In the genomic region with DNA sequence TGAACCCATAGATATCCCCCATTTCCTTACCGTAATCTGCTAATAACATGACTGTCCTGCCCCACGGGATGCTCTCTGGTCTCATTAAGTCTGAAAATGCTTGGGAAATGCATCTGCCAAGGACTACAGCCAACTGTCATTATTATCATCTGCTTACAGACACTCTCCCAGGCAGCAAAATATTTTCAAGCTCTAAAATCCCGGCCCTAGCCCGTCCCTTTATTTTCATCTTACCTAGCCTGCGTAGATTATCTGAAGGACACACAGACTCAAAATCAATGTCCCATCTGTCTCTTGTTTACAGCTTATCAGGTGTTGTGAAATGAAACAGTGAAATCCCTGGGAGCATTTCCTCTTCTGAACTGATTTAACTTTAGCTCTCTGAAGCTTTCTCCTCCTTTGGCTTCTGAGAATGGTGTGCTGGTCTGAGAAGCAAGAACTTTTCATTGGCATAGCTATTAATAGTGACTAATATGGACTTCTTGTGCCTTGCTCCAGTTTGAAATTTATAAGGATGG, we compare ENCODE assay signal across 14 cellular contexts.
A peak's percentile ranks its signal among the peaks of the same experiment; 100 is the strongest.
DNase-seq lines count a peak whose midpoint lies in the region; ATAC-seq and TF ChIP-seq lines count a peak whose summit lies in the region.
"Had no signal": no experiment of that assay in that cellular context is flagged by ENCODE, and none has a peak within 500 bp of the region (broad histone marks: within the 10 kb centered on the region; RNA-seq: fewer than 3 reads in every experiment).

No MANE protein-coding gene starts in this region.

- WGBS in SK-N-SH (ENCODE audit: low lambda C conversion rate): 46% methylated on average over 5 of the region's 5 CpGs
- WGBS in neuronal stem cell (ENCODE audit: extremely low coverage in 2 of 2, insufficient read length in 2 of 2, insufficient replicate concordance in 1 of 2), 2 donors: no CpG with 5 or more reads among the region's 5 CpGs

- no peaks in the 10 kb centered on the region for H3K79me1 ChIP-seq in neuronal stem cell (ENCODE audit: low read depth, low read length)

- H3K4me1 ChIP-seq in SK-N-SH (ENCODE audit: control insufficient read depth in 1 of 2, insufficient read depth in 2 of 2, low read depth in 1 of 2, low read length in 1 of 2): peaks cover 5 to 19% of the 10 kb centered on the region in 2 experiments; a peak in 3 of 4 replicates
- peaks cover 15 to 18% of the 10 kb centered on the region in 2 donors for H3K4me1 ChIP-seq in neuronal stem cell (ENCODE audit: control insufficient read depth in 2 of 2, insufficient read depth in 1 of 2, low read depth in 1 of 2, low read length in 2 of 2)

- H3K27me3 ChIP-seq in BJ (ENCODE audit: control insufficient read depth, insufficient read depth, low read length) (no peaks in the 10 kb centered on the region), SK-N-SH (ENCODE audit: insufficient read depth) (no peaks in the 10 kb centered on the region), neuronal stem cell (ENCODE audit: control insufficient read depth in 3 of 3, insufficient read depth in 3 of 3, low read depth in 1 of 3, low read length in 3 of 3) (no peaks in the 10 kb centered on the region)

- no peak overlapping the region for H3K23ac ChIP-seq in neuronal stem cell (ENCODE audit: low read depth, low read length, poor library complexity)

- no peaks in the 10 kb centered on the region for H3K9me3 ChIP-seq in SK-N-SH
- H3K9me3 ChIP-seq in neuronal stem cell (replicated peaks in 1 of 2; ENCODE audit: control insufficient read depth in 2 of 2, insufficient read depth in 1 of 2, low read depth in 1 of 2, low read length in 2 of 2): no peaks in the 10 kb centered on the region

- CTCF ChIA-PET in BJ (lab: Yijun Ruan, JAX): interaction anchor here (1.1 kb wide), 1 partner anchor 11 kb away, joined by 3 read pairs; no protein-coding TSS in a partner anchor
- CTCF ChIA-PET in SK-N-SH (lab: Yijun Ruan, JAX): interaction anchor here (0.6 to 1.2 kb wide), 2 partner anchors 91 to 411 kb away, joined by 3 read pairs; no protein-coding TSS in a partner anchor

- H2BK12ac ChIP-seq in neuronal stem cell (ENCODE audit: low read length): no peak overlapping the region

- H3K79me2 ChIP-seq in SK-N-SH (ENCODE audit: insufficient read depth): no peaks in the 10 kb centered on the region

- intact Hi-C loops in Right ventricle myocardium superior (cut with DNase I): no loop called here

- POLR2A ChIA-PET in BJ (lab: Charles Lee): no interaction called here
- POLR2A ChIA-PET in SK-N-SH (lab: Yijun Ruan, JAX): no interaction called here

- H3K18ac ChIP-seq in neuronal stem cell (ENCODE audit: low read length): no peak overlapping the region

- H3K27ac ChIP-seq in SK-N-SH (ENCODE audit: low read depth in 2 of 2, low read length in 1 of 2) (peak overlapping the region in 1 of 2 experiments; percentile 53; a peak in 2 of 4 replicates), neuronal stem cell (replicated peaks; ENCODE audit: low read length) (no peak overlapping the region)

- TF ChIP-seq RAD21 in SK-N-SH (IDR thresholded peaks at IDR 0.05; ENCODE audit: low read length): no peak

- no peak overlapping the region for H4K8ac ChIP-seq in neuronal stem cell (ENCODE audit: low read depth, low read length)

- TF ChIP-seq CTCF in BJ (IDR thresholded peaks at IDR 0.05; ENCODE audit: insufficient read depth, low read depth, low read length) (no peak), SK-N-SH (IDR thresholded peaks at IDR 0.05) (no peak)

- H3K4me3 ChIP-seq in BJ (ENCODE audit: low read depth, low read length): no peak overlapping the region
- no peak overlapping the region; a peak in 1 of 4 replicates for H3K4me3 ChIP-seq in SK-N-SH (ENCODE audit: low read depth in 2 of 2, low read length in 1 of 2)
- H3K4me3 ChIP-seq in neuronal stem cell (ENCODE audit: low read length in 2 of 2): no peak overlapping the region
- H3K4me3 ChIP-seq: skin epidermis had no signal

- H2BK120ac ChIP-seq in neuronal stem cell (ENCODE audit: low read depth, low read length): no peak overlapping the region

- no peak overlapping the region for H2BK5ac ChIP-seq in neuronal stem cell (ENCODE audit: low read length)

- no peak overlapping the region for H2AFZ ChIP-seq in SK-N-SH (ENCODE audit: low read depth)
- H2AFZ ChIP-seq in neuronal stem cell (ENCODE audit: low read length): peak overlapping the region; percentile 27

- H3K4me1 Mint-ChIP-seq in stimulated activated naive CD8-positive, alpha-beta T cell treated with anti-CD3 and anti-CD28 coated beads, Interleukin-15, amount 100 ng/mL, for 72 hours: no peaks in the 10 kb centered on the region
- H3K4me1 Mint-ChIP-seq: activated naive CD4-positive, alpha-beta T cell treated with anti-CD3 and anti-CD28 coated beads, Interleukin-2, amount 50 U/mL, for 24 hours had no signal

- peak; percentile 22 for DNase-seq in BJ (ENCODE audit: low read depth)
- DNase-seq in SK-N-SH: peak; percentile 27
- no peak for DNase-seq in Right ventricle myocardium superior
- no peak for DNase-seq in neuronal stem cell (ENCODE audit: low spot score)
- DNase-seq in stimulated activated naive CD8-positive, alpha-beta T cell treated with anti-CD3 and anti-CD28 coated beads, Interleukin-15, amount 100 ng/mL, for 72 hours: no peak
- no peak for DNase-seq in activated T-cell treated with anti-CD3 and anti-CD28 coated beads, Interleukin-2, amount 50 U/mL, for 48 hours
- no peak for DNase-seq in NCI-H446 (lab: John Stamatoyannopoulos, UW)
- DNase-seq: activated CD4-positive, alpha-beta T cell treated with anti-CD3 and anti-CD28 coated beads, Interleukin-2, amount 50 U/mL, for 48 hours; head of caudate nucleus; mammary epithelial cell had no signal

- no peak overlapping the region for H3K4me3 Mint-ChIP-seq in stimulated activated naive CD8-positive, alpha-beta T cell treated with anti-CD3 and anti-CD28 coated beads, Interleukin-15, amount 100 ng/mL, for 72 hours
- H3K4me3 Mint-ChIP-seq: activated naive CD4-positive, alpha-beta T cell treated with anti-CD3 and anti-CD28 coated beads, Interleukin-2, amount 50 U/mL, for 24 hours; dendritic cell treated with granulocyte-macrophage colony-stimulating factor and Interleukin-4, amounts not matched to agents 40 ng/mL and 50 ng/mL, for 4 days had no signal

- TF ChIP-seq EP300 in SK-N-SH (IDR thresholded peaks at IDR 0.05; ENCODE audit: borderline replicate concordance in 1 of 2, low read depth in 1 of 2, low read length in 1 of 2): no peak

- H4K91ac ChIP-seq in neuronal stem cell (ENCODE audit: low read depth, low read length, poor library complexity): no peak overlapping the region

- ATAC-seq in Right ventricle myocardium superior (ENCODE audit: poor library complexity) (peak; percentile 68), HG03378 (IDR thresholded peaks at IDR 0.05; ENCODE audit: unreplicated experiment) (no peak)
- ATAC-seq in stimulated activated naive CD8-positive, alpha-beta T cell treated with anti-CD3 and anti-CD28 coated beads, Interleukin-15, amount 100 ng/mL, for 72 hours: no peak

- H2BK15ac ChIP-seq in neuronal stem cell (ENCODE audit: low read length): no peak overlapping the region

- H3K14ac ChIP-seq in neuronal stem cell (ENCODE audit: low read length): no peak overlapping the region

- H3K27ac Mint-ChIP-seq in stimulated activated naive CD8-positive, alpha-beta T cell treated with anti-CD3 and anti-CD28 coated beads, Interleukin-15, amount 100 ng/mL, for 72 hours: no peak overlapping the region
- H3K27ac Mint-ChIP-seq: activated naive CD4-positive, alpha-beta T cell treated with anti-CD3 and anti-CD28 coated beads, Interleukin-2, amount 50 U/mL, for 24 hours; dendritic cell treated with granulocyte-macrophage colony-stimulating factor and Interleukin-4, amounts not matched to agents 40 ng/mL and 50 ng/mL, for 4 days had no signal

- H3K4ac ChIP-seq in neuronal stem cell (ENCODE audit: low read length): no peak overlapping the region

- H3K9me2 ChIP-seq in SK-N-SH: no peaks in the 10 kb centered on the region

- no peaks in the 10 kb centered on the region for H4K20me1 ChIP-seq in SK-N-SH (ENCODE audit: insufficient read depth)

- H2AK5ac ChIP-seq in neuronal stem cell (ENCODE audit: low read depth, low read length): no peak overlapping the region

- H3K4me2 ChIP-seq in SK-N-SH: no peak overlapping the region
- H3K4me2 ChIP-seq in neuronal stem cell (ENCODE audit: insufficient read depth, low read length, poor library complexity, severe bottlenecking): no peak overlapping the region

- H3K27me3 Mint-ChIP-seq in stimulated activated naive CD8-positive, alpha-beta T cell treated with anti-CD3 and anti-CD28 coated beads, Interleukin-15, amount 100 ng/mL, for 72 hours: peaks cover 12% of the 10 kb centered on the region
- H3K27me3 Mint-ChIP-seq: dendritic cell treated with granulocyte-macrophage colony-stimulating factor and Interleukin-4, amounts not matched to agents 40 ng/mL and 50 ng/mL, for 4 days had no signal

- no peaks in the 10 kb centered on the region for H3K9me3 Mint-ChIP-seq in stimulated activated naive CD8-positive, alpha-beta T cell treated with anti-CD3 and anti-CD28 coated beads, Interleukin-15, amount 100 ng/mL, for 72 hours
- H3K9me3 Mint-ChIP-seq: activated naive CD4-positive, alpha-beta T cell treated with anti-CD3 and anti-CD28 coated beads, Interleukin-2, amount 50 U/mL, for 24 hours; dendritic cell treated with granulocyte-macrophage colony-stimulating factor and Interleukin-4, amounts not matched to agents 40 ng/mL and 50 ng/mL, for 4 days had no signal

- H3K9ac ChIP-seq in SK-N-SH (no peak overlapping the region), neuronal stem cell (ENCODE audit: low read depth, low read length, poor library complexity) (no peak overlapping the region)

- no peaks in the 10 kb centered on the region for H3F3A ChIP-seq in SK-N-SH (replicated peaks; ENCODE audit: insufficient read depth)

- H3K36me3 ChIP-seq in BJ (ENCODE audit: control insufficient read depth, insufficient read depth, low read length): no peaks in the 10 kb centered on the region
- no peaks in the 10 kb centered on the region for H3K36me3 ChIP-seq in SK-N-SH (replicated peaks in 1 of 2; ENCODE audit: control insufficient read depth in 1 of 2, insufficient read depth in 2 of 2, low read length in 1 of 2)
- no peaks in the 10 kb centered on the region for H3K36me3 ChIP-seq in neuronal stem cell (replicated peaks in 1 of 2; ENCODE audit: control insufficient read depth in 2 of 2, insufficient read depth in 2 of 2, low read length in 2 of 2)

Comparison
In these comparisons a context has a peak if more than half of its experiments do, and no peak if none do; other contexts are left out.
1. DNase-seq: peak in BJ (single experiment) and SK-N-SH (single experiment); none in Right ventricle myocardium superior (single experiment), neuronal stem cell (single experiment), stimulated activated naive CD8-positive, alpha-beta T cell treated with anti-CD3 and anti-CD28 coated beads, Interleukin-15, amount 100 ng/mL, for 72 hours (0 of 2), activated T-cell treated with anti-CD3 and anti-CD28 coated beads, Interleukin-2, amount 50 U/mL, for 48 hours (0 of 2) and NCI-H446 (0 of 2).